11 cellular contexts compared by ENCODE assay signal in the genomic region with DNA sequence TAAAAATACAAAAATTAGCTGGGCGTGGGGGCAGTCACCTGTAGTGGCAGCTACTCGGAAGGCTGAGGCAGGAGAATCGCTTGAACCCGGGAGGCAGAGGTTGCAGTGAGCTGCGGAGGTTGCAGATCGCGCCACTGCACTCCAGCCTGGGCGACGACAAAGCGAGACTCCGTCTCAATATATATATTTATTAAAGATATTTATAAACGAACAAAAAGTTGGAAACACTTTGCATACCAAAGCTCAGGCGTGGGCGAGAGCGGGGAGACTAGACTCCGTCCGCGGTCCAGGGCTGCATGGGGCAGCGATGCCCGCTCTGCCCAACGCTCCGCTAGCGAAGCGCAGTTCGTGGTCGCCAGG. TPM values are rescaled to one million over a fixed set of nuclear protein-coding genes. Genes with fewer than 3 reads are reported as not detected.
DNase-seq lines count a peak whose midpoint lies in the region; ATAC-seq, FAIRE-seq and TF ChIP-seq lines count a peak whose summit lies in the region.
"Had no signal": no experiment of that assay in that cellular context is flagged by ENCODE, and none has a peak within 500 bp of the region (broad histone marks: within the 10 kb centered on the region; RNA-seq: fewer than 3 reads in every experiment).

No MANE protein-coding gene starts in this region.

- TF ChIP-seq EP300 in tibial nerve (IDR thresholded peaks at IDR 0.05) = no peak

- no peak for DNase-seq in activated naive CD4-positive, alpha-beta T cell treated with anti-CD3 and anti-CD28 coated beads, Interleukin-2, amount 10 ng/mL, durations not matched to agents 7 days and 5 days
- no peak for DNase-seq in activated naive CD4-positive, alpha-beta T cell treated with anti-CD3 and anti-CD28 coated beads, Interleukin-2, amount 50 U/mL, for 72 hours (ENCODE audit: low spot score in 2 of 2)
- DNase-seq in bronchial epithelial cell (ENCODE audit: low read depth) (no peak), mesothelial cell of epicardium (ENCODE audit: low spot score in 2 of 2, unreplicated experiment in 2 of 2) (no peak), tibial nerve (ENCODE audit: low spot score in 2 of 2) (no peak), hippocampal formation (lab: John Stamatoyannopoulos, UW) (no peak)
- DNase-seq in stimulated activated naive CD4-positive, alpha-beta T cell treated with Interleukin-2 at 50 U/mL for 16 hours (lab: John Stamatoyannopoulos, UW) = no peak
- DNase-seq: NCI-H510A had no signal

- no peak for FAIRE-seq in bronchial epithelial cell (lab: Jason Lieb, UNC)

- H3K4me1 ChIP-seq in tibial nerve = peaks cover 0 to 14% (median 3%) of the 10 kb centered on the region in 4 donors

- no peaks in the 10 kb centered on the region for H3K9me3 Mint-ChIP-seq in activated naive CD4-positive, alpha-beta T cell treated with anti-CD3 and anti-CD28 coated beads, Interleukin-2, amount 10 ng/mL, durations not matched to agents 7 days and 5 days
- no peaks in the 10 kb centered on the region for H3K9me3 Mint-ChIP-seq in activated naive CD4-positive, alpha-beta T cell treated with anti-CD3 and anti-CD28 coated beads, Interleukin-2, amount 50 U/mL, for 72 hours
- no peaks in the 10 kb centered on the region for H3K9me3 Mint-ChIP-seq in mesothelial cell of epicardium

- WGBS in tibial nerve, 2 donors = 46 to 59% methylated on average over 26 of the region's 26 CpGs

- no peaks in the 10 kb centered on the region for H3K36me3 Mint-ChIP-seq in activated naive CD4-positive, alpha-beta T cell treated with anti-CD3 and anti-CD28 coated beads, Interleukin-2, amount 10 ng/mL, durations not matched to agents 7 days and 5 days
- no peaks in the 10 kb centered on the region for H3K36me3 Mint-ChIP-seq in activated naive CD4-positive, alpha-beta T cell treated with anti-CD3 and anti-CD28 coated beads, Interleukin-2, amount 50 U/mL, for 72 hours
- H3K36me3 Mint-ChIP-seq in mesothelial cell of epicardium = no peaks in the 10 kb centered on the region

- H3K9me3 ChIP-seq in tibial nerve = no peaks in the 10 kb centered on the region

- H3K36me3 ChIP-seq in bronchial epithelial cell (ENCODE audit: control insufficient read depth, insufficient read depth, low read length) (no peaks in the 10 kb centered on the region), tibial nerve (no peaks in the 10 kb centered on the region)

- no peak for TF ChIP-seq POLR2A in tibial nerve (IDR thresholded peaks at IDR 0.05)

- no peak for ATAC-seq in activated naive CD4-positive, alpha-beta T cell treated with anti-CD3 and anti-CD28 coated beads, Interleukin-2, amount 50 U/mL, for 72 hours
- no peak for ATAC-seq in GM18498 (IDR thresholded peaks at IDR 0.05; ENCODE audit: unreplicated experiment)

- TF ChIP-seq CTCF in bronchial epithelial cell (IDR thresholded peaks at IDR 0.05; ENCODE audit: insufficient read depth, low read length, severe bottlenecking) (no peak), mesothelial cell of epicardium (IDR thresholded peaks at IDR 0.05; ENCODE audit: unreplicated experiment) (no peak), tibial nerve (IDR thresholded peaks at IDR 0.05) (no peak)

- peaks cover 9% of the 10 kb centered on the region for H3K4me1 Mint-ChIP-seq in activated naive CD4-positive, alpha-beta T cell treated with anti-CD3 and anti-CD28 coated beads, Interleukin-2, amount 10 ng/mL, durations not matched to agents 7 days and 5 days
- H3K4me1 Mint-ChIP-seq in mesothelial cell of epicardium = peaks cover 40% of the 10 kb centered on the region

- H3K27me3 ChIP-seq in bronchial epithelial cell (ENCODE audit: control insufficient read depth, insufficient read depth, low read length) (peaks cover 3% of the 10 kb centered on the region), tibial nerve (no peaks in the 10 kb centered on the region)

- peaks cover 60% of the 10 kb centered on the region for H3K27me3 Mint-ChIP-seq in activated naive CD4-positive, alpha-beta T cell treated with anti-CD3 and anti-CD28 coated beads, Interleukin-2, amount 10 ng/mL, durations not matched to agents 7 days and 5 days
- H3K27me3 Mint-ChIP-seq in mesothelial cell of epicardium (ENCODE audit: low read depth) = no peaks in the 10 kb centered on the region

- no peak overlapping the region for H3K27ac Mint-ChIP-seq in activated naive CD4-positive, alpha-beta T cell treated with anti-CD3 and anti-CD28 coated beads, Interleukin-2, amount 10 ng/mL, durations not matched to agents 7 days and 5 days
- no peak overlapping the region for H3K27ac Mint-ChIP-seq in activated naive CD4-positive, alpha-beta T cell treated with anti-CD3 and anti-CD28 coated beads, Interleukin-2, amount 50 U/mL, for 72 hours
- H3K27ac Mint-ChIP-seq in mesothelial cell of epicardium = no peak overlapping the region

- peak overlapping the region; percentile 62 to 88 (median 78) for H3K27ac ChIP-seq in tibial nerve

- H3K4me3 Mint-ChIP-seq in activated naive CD4-positive, alpha-beta T cell treated with anti-CD3 and anti-CD28 coated beads, Interleukin-2, amount 10 ng/mL, durations not matched to agents 7 days and 5 days = peak overlapping the region; percentile 48
- peak overlapping the region; percentile 51 for H3K4me3 Mint-ChIP-seq in mesothelial cell of epicardium

- H3K4me3 ChIP-seq in bronchial epithelial cell (ENCODE audit: low read depth, low read length) = peak overlapping the region; percentile 45
- peak overlapping the region; percentile 32 to 64 (median 48) for H3K4me3 ChIP-seq in tibial nerve

- CTCF ChIA-PET in activated naive CD4-positive, alpha-beta T cell treated with anti-CD3 and anti-CD28 coated beads, Interleukin-2, amount 10 ng/mL, durations not matched to agents 7 days and 5 days (lab: Charles Lee) = interaction anchor here (0.6 to 7.0 kb wide), 35 partner anchors 10 to 311 kb away, joined by 3 to 196 read pairs (median 4); a partner anchor contains a TSS

RNA-seq across cellular contexts. Expression of a gene that starts 7.9 kb away (rescaled TPM):
- total RNA-seq in activated naive CD4-positive, alpha-beta T cell treated with anti-CD3 and anti-CD28 coated beads, Interleukin-2, amount 50 U/mL, for 72 hours = under 1 TPM in 1 of 2 donors, not detected in 1; 0.61 TPM
- total RNA-seq in bronchial epithelial cell (not detected in 2 replicates), mesothelial cell of epicardium (9.4 to 12.2 TPM (median 10.5 TPM) in 3 replicates), tibial nerve (1 to 10 TPM in 1 of 4 donors, under 1 TPM in 2, not detected in 1; 0.59 to 1.5 (median 0.87) TPM)
- total RNA-seq: activated CD8-positive, alpha-beta memory T cell treated with anti-CD3 and anti-CD28 coated beads for 36 hours; glomerular endothelial cell had no signal

RNA-seq across cellular contexts. Expression of a gene that starts 38.0 kb away (rescaled TPM):
- total RNA-seq in activated naive CD4-positive, alpha-beta T cell treated with anti-CD3 and anti-CD28 coated beads, Interleukin-2, amount 50 U/mL, for 72 hours = not detected
- total RNA-seq in bronchial epithelial cell (0.13 and 0.79 TPM in 2 replicates), mesothelial cell of epicardium (259 to 274 TPM (median 266 TPM) in 3 replicates), tibial nerve (100 to 1,000 TPM in 2 of 4 donors, 10 to 100 TPM in 2; 82.9 to 142 (median 115) TPM)
- total RNA-seq: activated CD8-positive, alpha-beta memory T cell treated with anti-CD3 and anti-CD28 coated beads for 36 hours had no signal

Comparison
In these comparisons a context has a peak if more than half of its experiments do, and no peak if none do; other contexts are left out.
1. RNA of a gene that starts 38.0 kb away (total RNA-seq): 259 to 274 TPM in mesothelial cell of epicardium and 82.9 to 142 TPM in tibial nerve; 0.13 to 0.79 TPM in bronchial epithelial cell and not detected in activated naive CD4-positive, alpha-beta T cell treated with anti-CD3 and anti-CD28 coated beads, Interleukin-2, amount 50 U/mL, for 72 hours; every median in the first group is over 10 times any median in the second.